8 cellular contexts compared by ENCODE assay signal in genomic region chr19:44071824-44072542, GRCh38. TPM values are rescaled to one million over a fixed set of nuclear protein-coding genes. Genes with fewer than 3 reads are reported as not detected.
A peak's percentile ranks its signal among the peaks of the same experiment; 100 is the strongest.
DNase-seq lines count a peak whose midpoint lies in the region; ATAC-seq and TF ChIP-seq lines count a peak whose summit lies in the region.

ZNF284 (plus strand) TSS chr19:44072159; CDS start chr19:44076390, 4,231 bp downstream.

- H3K27me3 ChIP-seq in kidney epithelial cell (ENCODE audit: control insufficient read depth, insufficient read depth, low read length), result no peaks in the 10 kb centered on the region

- no peaks in the 10 kb centered on the region for H3K36me3 ChIP-seq in kidney epithelial cell (ENCODE audit: control insufficient read depth, insufficient read depth, low read length)

- peak; percentile 97 for ATAC-seq in HG03066 (IDR thresholded peaks at IDR 0.05; ENCODE audit: low read depth, unreplicated experiment)

- peak within 1 kb of the TSS; percentile 53 for H3K4me3 ChIP-seq in kidney epithelial cell (ENCODE audit: low read depth, low read length)

- DNase-seq in SIG-M5 treated with dmso at 0.1 percent for 504 hours (lab: John Stamatoyannopoulos, UW; ENCODE audit: unreplicated experiment) (peak; percentile 77), SIG-M5 (lab: John Stamatoyannopoulos, UW) (no peak), NCI-H2227 (lab: John Stamatoyannopoulos, UW; ENCODE audit: unreplicated experiment) (peak; percentile 91), cerebellum (ENCODE audit: low spot score) (peak; percentile 95), kidney epithelial cell (ENCODE audit: low read depth) (peak; percentile 77)
- DNase-seq in activated CD4-positive, alpha-beta T cell treated with anti-CD3 and anti-CD28 coated beads for 1 hour, result peak; percentile 76
- DNase-seq in stimulated activated CD4-positive, alpha-beta T cell treated with anti-CD3 and anti-CD28 coated beads, Interleukin-15, amount 100 ng/mL, for 1 hour (ENCODE audit: low read depth in 1 of 2, low spot score in 1 of 2), result peak; percentile 61 to 66

- no peak for TF ChIP-seq CTCF in kidney epithelial cell (IDR thresholded peaks at IDR 0.05; ENCODE audit: insufficient read depth, low read length, poor library complexity, severe bottlenecking)

RNA-seq across cellular contexts. Expression of gene ZNF284, which starts in this region (rescaled TPM):
- total RNA-seq in cerebellum (7.1 TPM), kidney epithelial cell (1.1 and 1.5 TPM in 2 replicates)
